9 cellular contexts compared by ENCODE assay signal in the genomic region with DNA sequence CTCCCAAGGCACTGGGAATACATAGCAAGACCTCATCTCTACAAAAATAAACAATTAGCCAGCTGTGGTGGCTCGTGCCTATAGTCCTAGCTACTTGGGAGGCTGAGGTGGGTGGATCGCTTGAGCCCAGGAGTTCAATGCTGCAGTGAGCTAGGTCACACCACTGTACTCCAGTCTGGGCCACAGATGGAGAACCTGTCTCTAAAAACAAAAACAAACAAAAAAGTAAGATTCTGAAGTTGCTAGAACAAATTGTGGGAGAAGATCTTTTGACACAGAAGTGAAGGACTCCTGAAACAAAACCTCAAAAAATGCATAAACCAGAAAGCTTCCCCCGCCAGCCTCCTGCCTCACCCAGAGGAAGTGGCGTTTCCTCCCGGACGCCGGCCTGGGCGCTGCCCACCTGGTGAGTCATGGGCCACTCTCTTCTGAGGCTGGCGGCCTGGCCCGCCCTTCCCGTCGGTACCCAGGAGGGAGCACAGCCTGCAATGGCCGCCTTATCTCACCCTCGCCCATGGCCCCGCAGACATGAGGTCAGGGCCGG. TPM values are rescaled to one million over a fixed set of nuclear protein-coding genes. Genes with fewer than 3 reads are reported as not detected.
DNase-seq lines count a peak whose midpoint lies in the region; ATAC-seq, FAIRE-seq and TF ChIP-seq lines count a peak whose summit lies in the region.
"Had no signal": no experiment of that assay in that cellular context is flagged by ENCODE, and none has a peak within 500 bp of the region (broad histone marks: within the 10 kb centered on the region; RNA-seq: fewer than 3 reads in every experiment).

No MANE protein-coding gene starts in this region.

- peak overlapping the region; percentile 69 for H3K9ac ChIP-seq in skeletal muscle satellite cell (ENCODE audit: low read depth, low read length)

- FAIRE-seq in H54 (lab: Jason Lieb, UNC) = no peak

- peak; percentile 93 for DNase-seq in H54 (ENCODE audit: insufficient read length, low spot score)
- DNase-seq in RPMI8226 = peak; percentile 73
- no peak for DNase-seq in NCI-H2029 (lab: John Stamatoyannopoulos, UW)
- no peak for DNase-seq in SHP77 treated with DMSO at 0.1 percent for 48 hours (lab: John Stamatoyannopoulos, UW)
- DNase-seq in GOT3 (lab: John Stamatoyannopoulos, UW) = no peak

- no peaks in the 10 kb centered on the region for H3K27me3 ChIP-seq in skeletal muscle satellite cell (ENCODE audit: control insufficient read depth, insufficient read depth, low read length)

- H3K9me3 ChIP-seq in skeletal muscle satellite cell (replicated peaks; ENCODE audit: low read length) = no peaks in the 10 kb centered on the region

- TF ChIP-seq POLR2A in H54 (IDR thresholded peaks at IDR 0.05; ENCODE audit: low read depth, low read length) = peak; percentile 73

- H3K36me3 ChIP-seq in skeletal muscle satellite cell (ENCODE audit: insufficient read depth, low read length) = no peaks in the 10 kb centered on the region

- H3K4me1 ChIP-seq in skeletal muscle satellite cell (ENCODE audit: control insufficient read depth, insufficient read depth, low read length) = peaks cover 37% of the 10 kb centered on the region

- peak; percentile 80 for ATAC-seq in esophagus mucosa
- no peak for ATAC-seq in HG02973 (IDR thresholded peaks at IDR 0.05; ENCODE audit: unreplicated experiment)

- peak overlapping the region; percentile 68 for H3K4me2 ChIP-seq in skeletal muscle satellite cell (ENCODE audit: low read length)

- peak overlapping the region; percentile 40 for H3K4me3 ChIP-seq in skeletal muscle satellite cell (ENCODE audit: low read length)
- H3K4me3 ChIP-seq: SK-N-MC had no signal

RNA-seq across cellular contexts. Expression of gene ELN, which starts 25.4 kb away (rescaled TPM):
- total RNA-seq in esophagus mucosa = 4.9 TPM
- 4.6 and 58.8 TPM in 2 replicates for total RNA-seq in skeletal muscle satellite cell (2012; rRNA removed)

Comparison
In these comparisons a context has a peak if more than half of its experiments do, and no peak if none do; other contexts are left out.
1. DNase-seq: peak in H54 (single experiment) and RPMI8226 (single experiment); none in NCI-H2029 (single experiment), SHP77 treated with DMSO at 0.1 percent for 48 hours (single experiment) and GOT3 (single experiment).